Comparison of ENCODE assay signal across 8 cellular contexts in the genomic region with DNA sequence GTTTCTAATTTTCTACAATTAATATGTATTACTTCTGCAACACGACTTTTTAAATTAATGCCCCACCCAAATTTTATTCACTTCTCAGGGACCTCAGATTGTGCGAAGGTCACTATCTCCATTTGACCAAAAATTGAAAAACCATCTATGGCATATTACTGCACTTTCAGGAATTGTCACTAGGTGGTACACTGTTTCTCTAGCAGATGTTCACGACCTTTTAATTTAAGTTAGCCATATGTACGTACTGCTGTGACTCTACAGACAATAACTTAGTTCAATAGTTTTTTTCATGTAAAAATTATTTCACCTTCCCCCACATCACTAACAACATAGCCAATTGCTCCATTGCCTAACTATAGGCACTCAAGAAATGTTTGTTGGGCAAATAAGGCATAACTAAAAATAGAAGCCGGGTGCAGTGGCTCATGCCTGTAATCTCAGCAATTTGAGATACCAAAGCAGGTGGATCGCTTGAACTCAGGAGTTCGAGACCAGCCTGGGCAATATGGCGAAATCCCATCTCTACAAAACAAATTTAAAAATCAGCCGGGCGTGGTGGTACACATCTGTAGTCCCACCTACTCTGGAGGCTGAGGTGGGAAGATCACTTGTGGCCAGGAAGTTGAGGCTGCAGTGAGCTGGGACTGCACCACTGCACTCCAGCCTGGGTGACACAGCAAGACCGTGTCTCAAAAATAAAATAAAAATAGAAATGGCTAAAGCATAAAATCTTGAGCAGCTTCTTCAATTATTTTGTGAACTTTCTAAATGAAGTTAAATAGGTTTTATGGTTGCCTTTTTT.
DNase-seq lines count a peak whose midpoint lies in the region; ATAC-seq and TF ChIP-seq lines count a peak whose summit lies in the region.

No MANE protein-coding gene starts in this region.

- no peak for TF ChIP-seq CTCF in coronary artery (IDR thresholded peaks at IDR 0.05)

- peaks cover 18% of the 10 kb centered on the region for H3K27me3 Mint-ChIP-seq in T-helper 17 cell

- DNase-seq in Daoy (ENCODE audit: low read depth) (peak; percentile 36), KG1 (lab: John Stamatoyannopoulos, UW) (peak; percentile 2), T-helper 17 cell (no peak), iPS-NIHi7 (ENCODE audit: extremely low spot score) (peak; percentile 25), substantia nigra (lab: John Stamatoyannopoulos, UW) (no peak), coronary artery (ENCODE audit: low spot score) (no peak)
- no peak for DNase-seq in activated CD4-positive, CD25-positive, alpha-beta regulatory T cell treated with anti-CD3 and anti-CD28 coated beads, Interleukin-2, amount 50 U/mL, for 72 hours

- no peak overlapping the region for H3K4me3 Mint-ChIP-seq in T-helper 17 cell

- H3K4me1 Mint-ChIP-seq in T-helper 17 cell, result peaks cover 2% of the 10 kb centered on the region

- H3K27ac Mint-ChIP-seq in T-helper 17 cell, result no peak overlapping the region

- H3K27ac ChIP-seq in substantia nigra (ENCODE audit: low read depth, low read length, poor library complexity, severe bottlenecking), result no peak overlapping the region
- H3K27ac ChIP-seq in coronary artery, result no peak overlapping the region

- no peaks in the 10 kb centered on the region for H3K36me3 Mint-ChIP-seq in T-helper 17 cell (ENCODE audit: low read depth)

- no peak overlapping the region for H3K4me3 ChIP-seq in coronary artery

- ATAC-seq in GM21360 (IDR thresholded peaks at IDR 0.05; ENCODE audit: unreplicated experiment) (peak; percentile 91), T-helper 17 cell (peak; percentile 50)

- H3K9me3 ChIP-seq in T-helper 17 cell (ENCODE audit: control insufficient read depth, low read length, poor library complexity, severe bottlenecking), result no peaks in the 10 kb centered on the region

Comparison
In these comparisons a context has a peak if more than half of its experiments do, and no peak if none do; other contexts are left out.
1. DNase-seq: peak in Daoy (single experiment), KG1 (single experiment) and iPS-NIHi7 (single experiment); none in T-helper 17 cell (0 of 3), substantia nigra (0 of 49), activated CD4-positive, CD25-positive, alpha-beta regulatory T cell treated with anti-CD3 and anti-CD28 coated beads, Interleukin-2, amount 50 U/mL, for 72 hours (single experiment) and coronary artery (single experiment).